18 cellular contexts compared by ENCODE assay signal in the genomic region with DNA sequence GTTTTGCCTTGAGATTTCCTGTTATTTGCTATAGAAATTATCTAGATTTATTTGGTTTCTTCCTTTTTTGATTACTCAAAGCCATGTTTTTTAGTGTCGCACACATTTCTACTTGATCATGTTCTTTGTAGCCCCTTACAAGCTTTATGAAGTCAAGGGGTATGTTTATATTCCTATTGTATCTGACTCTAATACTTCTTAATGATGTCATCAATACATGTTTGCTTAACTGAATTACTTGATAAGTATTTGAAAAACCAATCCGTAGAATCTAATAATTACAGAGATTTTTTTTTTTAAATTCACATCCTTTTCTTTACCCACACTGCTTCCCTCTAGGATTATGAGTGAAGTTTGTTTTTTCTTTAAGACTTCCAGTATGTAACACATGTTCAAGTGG. TPM values are rescaled to one million over a fixed set of nuclear protein-coding genes. Genes with fewer than 3 reads are reported as not detected.
DNase-seq lines count a peak whose midpoint lies in the region; ATAC-seq, FAIRE-seq and TF ChIP-seq lines count a peak whose summit lies in the region.
"Had no signal": no experiment of that assay in that cellular context is flagged by ENCODE, and none has a peak within 500 bp of the region (broad histone marks: within the 10 kb centered on the region; RNA-seq: fewer than 3 reads in every experiment).

No MANE protein-coding gene starts in this region.

- BruUV-seq in HepG2 (replicated peaks; lab: Mats Ljungman, UMichigan) (no TSS peak), GM12878 (replicated peaks; lab: Mats Ljungman, UMichigan) (no TSS peak)

- H3K9ac ChIP-seq in HepG2 (ENCODE audit: insufficient read depth, low read depth, low read length) (no peak overlapping the region), GM12878 (ENCODE audit: control insufficient read depth, insufficient read depth, low read length) (no peak overlapping the region)

- H3K27ac Mint-ChIP-seq in activated CD4-positive, alpha-beta T cell treated with anti-CD3 and anti-CD28 coated beads for 36 hours = peak overlapping the region; percentile 5
- H3K27ac Mint-ChIP-seq in osteocyte (ENCODE audit: unreplicated experiment) = peak overlapping the region; percentile 38

- H3K4me3 Mint-ChIP-seq in activated CD4-positive, alpha-beta T cell treated with anti-CD3 and anti-CD28 coated beads for 36 hours = no peak overlapping the region
- H3K4me3 Mint-ChIP-seq in osteocyte (ENCODE audit: unreplicated experiment) = no peak overlapping the region

- peaks cover 2% of the 10 kb centered on the region for H3K9me3 Mint-ChIP-seq in activated CD4-positive, alpha-beta T cell treated with anti-CD3 and anti-CD28 coated beads for 36 hours (ENCODE audit: low read depth)
- peaks cover 6% of the 10 kb centered on the region for H3K9me3 Mint-ChIP-seq in osteocyte (ENCODE audit: unreplicated experiment)

- RAD21 ChIA-PET in GM12878 (lab: Charles Lee; ENCODE audit: unreplicated experiment) = no interaction called here

- H3K79me2 ChIP-seq in HepG2 (ENCODE audit: insufficient read depth, low read length) = peaks cover 61% of the 10 kb centered on the region
- peaks cover 83% of the 10 kb centered on the region for H3K79me2 ChIP-seq in GM12878 (ENCODE audit: control insufficient read depth, insufficient read depth, low read length)

- H3K36me3 ChIP-seq in HepG2 (replicated peaks in 1 of 2; ENCODE audit: control insufficient read depth in 1 of 2, insufficient read depth in 2 of 2, low read length in 2 of 2) (peaks cover 2 to 8% of the 10 kb centered on the region in 2 experiments; a peak in 3 of 5 replicates), right lobe of liver (no peaks in the 10 kb centered on the region), GM12878 (ENCODE audit: control insufficient read depth in 2 of 2, insufficient read depth in 2 of 2, low read length in 1 of 2) (peaks cover 2 to 48% of the 10 kb centered on the region in 2 experiments)
- H3K36me3 ChIP-seq: BE2C had no signal

- ATAC-seq in activated CD4-positive, alpha-beta T cell treated with anti-CD3 and anti-CD28 coated beads for 36 hours = no peak
- ATAC-seq in HepG2 (no peak), right lobe of liver (no peak), GM12878 (no peak), HG03025 (IDR thresholded peaks at IDR 0.05; ENCODE audit: low FRiP score, unreplicated experiment) (no peak), GM18907 (IDR thresholded peaks at IDR 0.05; ENCODE audit: unreplicated experiment) (no peak)

- FAIRE-seq in HepG2 (lab: Jason Lieb, UNC) (no peak), GM12878 (lab: Jason Lieb, UNC) (no peak)
- FAIRE-seq: G401.6, H1 had no signal

- WGBS in HepG2 (ENCODE audit: low lambda C conversion rate) = 96% methylated on average over 2 of the region's 2 CpGs
- WGBS in right lobe of liver (ENCODE audit: insufficient coverage, low coverage, low lambda C conversion rate, missing lambda C conversion rate) = 94% methylated on average over 2 of the region's 2 CpGs
- 100% methylated on average over 2 of the region's 2 CpGs for WGBS in GM12878 (ENCODE audit: insufficient coverage, insufficient replicate concordance, low lambda C conversion rate, missing lambda C conversion rate)

- POLR2A ChIA-PET in activated CD4-positive, alpha-beta T cell treated with anti-CD3 and anti-CD28 coated beads for 36 hours (lab: Charles Lee) = no interaction called here
- POLR2A ChIA-PET in HepG2 (lab: Yijun Ruan, JAX) = no interaction called here
- POLR2A ChIA-PET in GM12878 (lab: Charles Lee) = no interaction called here

- H3K36me3 Mint-ChIP-seq in activated CD4-positive, alpha-beta T cell treated with anti-CD3 and anti-CD28 coated beads for 36 hours (ENCODE audit: low read depth) = peaks cover 48% of the 10 kb centered on the region
- peaks cover 9% of the 10 kb centered on the region for H3K36me3 Mint-ChIP-seq in osteocyte (ENCODE audit: unreplicated experiment)

- H3K9me3 ChIP-seq in HepG2 (ENCODE audit: low read length) (no peaks in the 10 kb centered on the region), right lobe of liver (no peaks in the 10 kb centered on the region), GM12878 (replicated peaks; ENCODE audit: control insufficient read depth, insufficient read depth, low read length) (peaks cover 7% of the 10 kb centered on the region)
- H3K9me3 ChIP-seq: BE2C had no signal

- H3K27me3 ChIP-seq in HepG2 (ENCODE audit: control insufficient read depth in 1 of 2, insufficient read depth in 2 of 2, low read length in 2 of 2) = no peaks in the 10 kb centered on the region
- H3K27me3 ChIP-seq in right lobe of liver = no peaks in the 10 kb centered on the region
- H3K27me3 ChIP-seq in GM12878 (replicated peaks in 1 of 2; ENCODE audit: control insufficient read depth in 2 of 2, insufficient read depth in 2 of 2, low read length in 1 of 2) = no peaks in the 10 kb centered on the region
- H3K27me3 ChIP-seq: BE2C had no signal

- TF ChIP-seq CTCF in HepG2 (CRISPR knock-in tag; IDR thresholded peaks at IDR 0.05) = no peak
- no peak for TF ChIP-seq CTCF in right lobe of liver (IDR thresholded peaks at IDR 0.05)
- TF ChIP-seq CTCF in GM12878 (IDR thresholded peaks at IDR 0.05 in 2 of 3, conservative IDR thresholded peaks at IDR 0.05 in 1 of 3; ENCODE audit: control insufficient read depth in 2 of 3, extremely low read depth in 1 of 3, insufficient read depth in 1 of 3, low read depth in 3 of 3, low read length in 3 of 3) = no peak
- no peak for TF ChIP-seq CTCF in osteocyte (IDR thresholded peaks at IDR 0.05)

- SMC1A ChIA-PET in GM12878 (lab: Charles Lee; ENCODE audit: uncharacterized antibody, unreplicated experiment) = no interaction called here

- H3K4me2 ChIP-seq in HepG2 (ENCODE audit: low read depth, low read length) (no peak overlapping the region), GM12878 (ENCODE audit: control insufficient read depth, insufficient read depth) (no peak overlapping the region)
- H3K4me2 ChIP-seq: PC-9 had no signal

- H3K27me3 Mint-ChIP-seq in activated CD4-positive, alpha-beta T cell treated with anti-CD3 and anti-CD28 coated beads for 36 hours = no peaks in the 10 kb centered on the region
- H3K27me3 Mint-ChIP-seq in osteocyte (ENCODE audit: unreplicated experiment) = no peaks in the 10 kb centered on the region

- TF ChIP-seq RAD21 in HepG2 (CRISPR knock-in tag; IDR thresholded peaks at IDR 0.05) (no peak), GM12878 (IDR thresholded peaks at IDR 0.05; ENCODE audit: insufficient read depth, low read depth, low read length) (no peak)

- intact Hi-C loops in activated CD4-positive, alpha-beta T cell treated with anti-CD3 and anti-CD28 coated beads for 36 hours (cut with DNase I, micrococcal nuclease) = no loop called here
- intact Hi-C loops in HepG2 (cut with micrococcal nuclease; ENCODE audit: unreplicated experiment) = no loop called here
- intact Hi-C loops in right lobe of liver (cut with DNase I) = no loop called here
- intact Hi-C loops in GM12878 (cut with micrococcal nuclease; ENCODE audit: unreplicated experiment) = no loop called here

- H3K4me1 ChIP-seq in HepG2 (ENCODE audit: insufficient read depth, low read length) (peaks cover 29% of the 10 kb centered on the region), right lobe of liver (peaks cover 0 to 16% (median 0%) of the 10 kb centered on the region in 4 donors), GM12878 (ENCODE audit: control insufficient read depth, insufficient read depth, low read length) (no peaks in the 10 kb centered on the region)

- no peak for TF ChIP-seq EP300 in HepG2 (IDR thresholded peaks at IDR 0.05; ENCODE audit: low read depth in 2 of 2, low read length in 2 of 2)
- no peak for TF ChIP-seq EP300 in HepG2 (CRISPR knock-in tag; IDR thresholded peaks at IDR 0.05; ENCODE audit: borderline replicate concordance)
- TF ChIP-seq EP300 in GM12878 (IDR thresholded peaks at IDR 0.05; ENCODE audit: borderline replicate concordance in 1 of 2, control insufficient read depth in 1 of 2, low read depth in 2 of 2, low read length in 2 of 2) = no peak

- no peak for DNase-seq in activated CD4-positive, alpha-beta T cell treated with anti-CD3 and anti-CD28 coated beads for 36 hours
- no peak for DNase-seq in activated CD4-positive, alpha-beta T cell treated with anti-CD3 and anti-CD28 coated beads, Interleukin-2, amount 50 U/mL, for 4 hours
- DNase-seq in HepG2 (ENCODE audit: low spot score) = no peak
- no peak for DNase-seq in right lobe of liver
- no peak for DNase-seq in GM12878 (ENCODE audit: low read depth, low spot score)
- DNase-seq in osteocyte (ENCODE audit: extremely low spot score, unreplicated experiment) = no peak
- DNase-seq: BE2C, DND-41, KG1, NCI-H1436, NCI-H2081, NCI-H774, PC-9 had no signal

- CTCF ChIA-PET in activated CD4-positive, alpha-beta T cell treated with anti-CD3 and anti-CD28 coated beads for 36 hours (lab: Charles Lee) = interaction anchor here (0.6 kb wide), 1 partner anchor 66 kb away, joined by 3 read pairs; no protein-coding TSS in a partner anchor
- CTCF ChIA-PET in HepG2 (lab: Yijun Ruan, JAX; ENCODE audit: low intra/inter-chr PET ratio, low total read pairs) = no interaction called here
- CTCF ChIA-PET in GM12878 (lab: Yijun Ruan, JAX) = no interaction called here

- H3K27ac ChIP-seq in HepG2 (ENCODE audit: extremely low read length, insufficient read depth, low read length) (no peak overlapping the region), right lobe of liver (no peak overlapping the region), GM12878 (ENCODE audit: control insufficient read depth, insufficient read depth) (no peak overlapping the region)
- H3K27ac ChIP-seq: 22Rv1, PC-9 had no signal

- H4K20me1 ChIP-seq in HepG2 (ENCODE audit: insufficient read depth, low read length) (no peaks in the 10 kb centered on the region), GM12878 (ENCODE audit: control insufficient read depth, insufficient read depth) (peaks cover 7% of the 10 kb centered on the region; the same call in 1 of the 2 replicates)

- in situ Hi-C loops in HepG2 (cut with HindIII; ENCODE audit: extremely low pct_ligation_motif_present, low pct_unique_long_range_greater_than_20kb) = no loop called here
- in situ Hi-C loops in GM12878 (cut with MboI) = no loop called here

- TF ChIP-seq POLR2A in HepG2 (IDR thresholded peaks at IDR 0.05; ENCODE audit: insufficient read depth in 1 of 2, low read depth in 2 of 2, low read length in 2 of 2) (no peak), right lobe of liver (IDR thresholded peaks at IDR 0.05) (no peak), GM12878 (IDR thresholded peaks at IDR 0.05; ENCODE audit: low read depth, low read length) (no peak)

- H2AFZ ChIP-seq in HepG2 (ENCODE audit: low read length) (no peak overlapping the region), GM12878 (ENCODE audit: control insufficient read depth, low read depth, low read length) (no peak overlapping the region)
- H2AFZ ChIP-seq: PC-9 had no signal

- H3K4me3 ChIP-seq in HepG2 (replicated peaks in 1 of 3; ENCODE audit: insufficient read depth in 1 of 3, low read depth in 2 of 3, low read length in 3 of 3) (no peak overlapping the region), right lobe of liver (no peak overlapping the region), GM12878 (no peak overlapping the region)
- H3K4me3 ChIP-seq: PC-9 had no signal

- peaks cover 73% of the 10 kb centered on the region for H3K4me1 Mint-ChIP-seq in activated CD4-positive, alpha-beta T cell treated with anti-CD3 and anti-CD28 coated beads for 36 hours
- H3K4me1 Mint-ChIP-seq in osteocyte (ENCODE audit: unreplicated experiment) = peaks cover 46% of the 10 kb centered on the region

RNA-seq across cellular contexts. Expression of gene CDC42SE2, which starts 53.0 kb away (rescaled TPM):
- 10 to 100 TPM; 68.3 to 99.6 TPM for total RNA-seq in activated CD4-positive, alpha-beta T cell treated with anti-CD3 and anti-CD28 coated beads for 36 hours
- total RNA-seq in HepG2 (2016; rRNA removed; fragmentation: Illumina TruSeq; extraction: Trizol) = 25.0 and 40.7 TPM in 2 replicates
- total RNA-seq in HepG2 (2016; cell fraction: cytosol; rRNA removed; fragmentation: Illumina TruSeq; extraction: Trizol; ENCODE audit: low read depth) = 4.1 and 6.0 TPM in 2 replicates
- total RNA-seq in HepG2 (2016; cell fraction: insoluble cytoplasmic fraction; rRNA removed; fragmentation: Illumina TruSeq; extraction: Trizol) = 25.3 and 38.9 TPM in 2 replicates
- 22.1 and 22.9 TPM in 2 replicates for total RNA-seq in HepG2 (2016; cell fraction: membrane; rRNA removed; fragmentation: Illumina TruSeq; extraction: Trizol)
- 15.2 and 19.0 TPM in 2 replicates for total RNA-seq in HepG2 (2016; cell fraction: nucleus; rRNA removed; fragmentation: Illumina TruSeq; extraction: Trizol)
- 15.4 and 19.6 TPM in 2 replicates for polyA plus RNA-seq in HepG2 (2011; rRNA removed)
- polyA plus RNA-seq in HepG2 (2011; cell fraction: cytosol; rRNA removed) = 8.3 and 14.9 TPM in 2 replicates
- 4.3 and 5.7 TPM in 2 replicates for polyA plus RNA-seq in HepG2 (2011; cell fraction: nucleus; rRNA removed)
- 17.1 and 18.8 TPM in 2 replicates for polyA plus RNA-seq in HepG2 (2012)
- 3.5 and 5.5 TPM in 2 replicates for polyA plus RNA-seq in HepG2 (2016; cell fraction: cytosol; fragmentation: Illumina TruSeq; extraction: Trizol; ENCODE audit: low read depth)
- 37.1 and 39.0 TPM in 2 replicates for polyA plus RNA-seq in HepG2 (2016; cell fraction: insoluble cytoplasmic fraction; fragmentation: Illumina TruSeq; extraction: Trizol; ENCODE audit: low read depth)
- 14.3 and 17.7 TPM in 2 replicates for polyA plus RNA-seq in HepG2 (2016; cell fraction: membrane; fragmentation: Illumina TruSeq; extraction: Trizol; ENCODE audit: low read depth)
- 17.8 and 18.4 TPM in 2 replicates for polyA plus RNA-seq in HepG2 (2016; cell fraction: nucleus; fragmentation: Illumina TruSeq; extraction: Trizol; ENCODE audit: insufficient read depth, low read depth)
- polyA minus RNA-seq in HepG2 (2011; rRNA and poly(A)+ RNA removed; ENCODE audit: low replicate concordance) = 9.0 and 11.6 TPM in 2 replicates
- polyA minus RNA-seq in HepG2 (2011; cell fraction: cytosol; rRNA and poly(A)+ RNA removed) = 15.6 and 18.7 TPM in 2 replicates
- polyA minus RNA-seq in HepG2 (2011; cell fraction: nucleus; rRNA and poly(A)+ RNA removed) = 23.7 and 30.1 TPM in 2 replicates
- total RNA-seq in right lobe of liver = 10 to 100 TPM; 10.3 to 19.8 (median 15.0) TPM
- 137 and 144 TPM in 2 replicates for total RNA-seq in GM12878 (2013; cell fraction: nucleolus; rRNA removed)
- total RNA-seq in GM12878 (2014; rRNA removed) = 81.7 and 101 TPM in 2 replicates
- 90.7 and 91.1 TPM in 2 replicates for total RNA-seq in GM12878 (2014; rRNA removed; fragmentation: Illumina TruSeq; extraction: Trizol)
- 75.6 and 76.0 TPM in 2 replicates for total RNA-seq in GM12878 (2021)
- 54.3 TPM for polyA plus RNA-seq in GM12878 (2011; ENCODE audit: low read depth)
- polyA plus RNA-seq in GM12878 (2011; rRNA removed) = 148 and 215 TPM in 2 replicates
- polyA plus RNA-seq in GM12878 (2011; cell fraction: cytosol; rRNA removed) = 43.4 and 63.0 TPM in 2 replicates
- polyA plus RNA-seq in GM12878 (2011; cell fraction: nucleus; rRNA removed) = 39.5 and 43.8 TPM in 2 replicates
- 80.9 and 89.2 TPM in 2 replicates for polyA plus RNA-seq in GM12878 (2012)
- polyA plus RNA-seq in GM12878 (2014; fragmentation: Illumina TruSeq; extraction: Trizol) = 75.2 and 106 TPM in 2 replicates
- 10 to 100 TPM; 57.0 to 78.8 TPM for polyA plus RNA-seq in GM12878 (2014; fragmentation: Nextera tagmentation; extraction: Ambion mirVana)
- polyA plus RNA-seq in GM12878 (2014; rRNA removed) = 57.2 and 62.0 TPM in 2 replicates
- 100 to 1,000 TPM; 113 to 116 TPM for polyA plus RNA-seq in GM12878 (2016; fragmentation: Nextera tagmentation; extraction: Ambion mirVana)
- 107 and 140 TPM in 2 replicates for polyA minus RNA-seq in GM12878 (2011; rRNA and poly(A)+ RNA removed)
- 46.4 and 47.3 TPM in 2 replicates for polyA minus RNA-seq in GM12878 (2011; cell fraction: cytosol; rRNA and poly(A)+ RNA removed)
- polyA minus RNA-seq in GM12878 (2011; cell fraction: nucleus; rRNA and poly(A)+ RNA removed) = 30.0 and 58.6 TPM in 2 replicates
- total RNA-seq in osteocyte = 21.6 and 22.9 TPM in 2 replicates
